ENCODE assay signal across 14 cellular contexts in the genomic region with DNA sequence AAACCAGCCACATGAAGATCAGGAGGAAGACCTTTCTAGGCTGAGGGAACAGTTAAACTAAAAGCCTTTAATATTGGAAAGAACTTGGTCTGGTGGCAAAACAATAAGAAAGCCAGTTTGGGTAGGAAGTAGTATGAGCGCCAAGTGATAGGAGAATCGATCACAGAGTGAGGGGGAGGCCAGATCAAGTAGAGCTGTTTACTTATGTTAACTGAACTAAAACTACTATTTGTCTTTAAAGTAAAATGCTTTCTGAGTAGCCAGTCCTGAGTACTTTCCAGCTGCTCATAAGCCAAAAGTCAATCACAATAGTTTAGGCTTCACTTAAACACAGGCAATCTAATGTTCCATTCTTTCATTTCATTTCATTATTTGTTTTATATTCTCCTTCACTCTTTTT.
DNase-seq lines count a peak whose midpoint lies in the region; ATAC-seq, FAIRE-seq and TF ChIP-seq lines count a peak whose summit lies in the region.
"Had no signal": no experiment of that assay in that cellular context is flagged by ENCODE, and none has a peak within 500 bp of the region (broad histone marks: within the 10 kb centered on the region; RNA-seq: fewer than 3 reads in every experiment).

No MANE protein-coding gene starts in this region.

- H3K79me2 ChIP-seq in HepG2 (ENCODE audit: insufficient read depth, low read length) (no peaks in the 10 kb centered on the region), astrocyte (ENCODE audit: insufficient read depth, low read length) (no peaks in the 10 kb centered on the region)

- in situ Hi-C loops in HepG2 (cut with HindIII; ENCODE audit: extremely low pct_ligation_motif_present, low pct_unique_long_range_greater_than_20kb) = no loop called here

- H3K9ac ChIP-seq in HepG2 (ENCODE audit: insufficient read depth, low read depth, low read length) = no peak overlapping the region
- H3K9ac ChIP-seq in astrocyte (ENCODE audit: low read length) = no peak overlapping the region

- BruUV-seq in HepG2 (replicated peaks; lab: Mats Ljungman, UMichigan) = no TSS peak

- TF ChIP-seq CTCF in right lobe of liver (IDR thresholded peaks at IDR 0.05) (no peak), HepG2 (CRISPR knock-in tag; IDR thresholded peaks at IDR 0.05) (no peak), astrocyte (IDR thresholded peaks at IDR 0.05; ENCODE audit: insufficient read depth, low read depth, low read length) (no peak), pancreas (IDR thresholded peaks at IDR 0.05) (no peak)
- TF ChIP-seq CTCF in activated CD8-positive, alpha-beta T cell treated with anti-CD3 and anti-CD28 coated beads for 36 hours (IDR thresholded peaks at IDR 0.05) = no peak

- H3K4me3 ChIP-seq in right lobe of liver = no peak overlapping the region
- no peak overlapping the region for H3K4me3 ChIP-seq in HepG2 (replicated peaks in 1 of 3; ENCODE audit: insufficient read depth in 1 of 3, low read depth in 2 of 3, low read length in 3 of 3)
- no peak overlapping the region for H3K4me3 ChIP-seq in astrocyte (ENCODE audit: insufficient read depth, low read depth, low read length)
- no peak overlapping the region for H3K4me3 ChIP-seq in pancreas

- TF ChIP-seq EP300 in HepG2 (IDR thresholded peaks at IDR 0.05; ENCODE audit: low read depth in 2 of 2, low read length in 2 of 2) = no peak
- TF ChIP-seq EP300 in HepG2 (CRISPR knock-in tag; IDR thresholded peaks at IDR 0.05; ENCODE audit: borderline replicate concordance) = no peak

- H3K36me3 Mint-ChIP-seq in astrocyte (ENCODE audit: low read depth, unreplicated experiment) = peaks cover 1% of the 10 kb centered on the region
- H3K36me3 Mint-ChIP-seq in activated CD8-positive, alpha-beta T cell treated with anti-CD3 and anti-CD28 coated beads for 36 hours (ENCODE audit: low read depth) = no peaks in the 10 kb centered on the region

- no peaks in the 10 kb centered on the region for H3K9me3 ChIP-seq in right lobe of liver
- H3K9me3 ChIP-seq in HepG2 (ENCODE audit: low read length) = no peaks in the 10 kb centered on the region
- H3K9me3 ChIP-seq in astrocyte (ENCODE audit: insufficient read depth, low read depth, low read length) = no peaks in the 10 kb centered on the region
- H3K9me3 ChIP-seq in pancreas = no peaks in the 10 kb centered on the region

- H3K36me3 ChIP-seq in right lobe of liver = no peaks in the 10 kb centered on the region
- H3K36me3 ChIP-seq in HepG2 (replicated peaks in 1 of 2; ENCODE audit: control insufficient read depth in 1 of 2, insufficient read depth in 2 of 2, low read length in 2 of 2) = no peaks in the 10 kb centered on the region
- H3K36me3 ChIP-seq in astrocyte (ENCODE audit: insufficient read depth, low read length) = no peaks in the 10 kb centered on the region
- H3K36me3 ChIP-seq in pancreas = no peaks in the 10 kb centered on the region

- ATAC-seq in right lobe of liver (peak; percentile 55 to 72 (median 63)), HepG2 (no peak), pancreas (peak in 3 of 4 donors; percentile 61 to 75 (median 68)), HG03139 (IDR thresholded peaks at IDR 0.05; ENCODE audit: unreplicated experiment) (no peak)
- no peak for ATAC-seq in activated CD8-positive, alpha-beta T cell treated with anti-CD3 and anti-CD28 coated beads for 36 hours

- no peaks in the 10 kb centered on the region for H3K27me3 ChIP-seq in right lobe of liver
- H3K27me3 ChIP-seq in HepG2 (ENCODE audit: control insufficient read depth in 1 of 2, insufficient read depth in 2 of 2, low read length in 2 of 2) = no peaks in the 10 kb centered on the region
- H3K27me3 ChIP-seq in astrocyte (ENCODE audit: insufficient read depth, low read length) = no peaks in the 10 kb centered on the region
- H3K27me3 ChIP-seq in pancreas = peaks cover 0 to 7% (median 0%) of the 10 kb centered on the region in 4 donors

- no peak overlapping the region for H3K4me2 ChIP-seq in HepG2 (ENCODE audit: low read depth, low read length)
- H3K4me2 ChIP-seq in astrocyte (ENCODE audit: low read length) = no peak overlapping the region

- no peak for FAIRE-seq in HepG2 (lab: Jason Lieb, UNC)
- FAIRE-seq in astrocyte (lab: Jason Lieb, UNC) = peak; percentile 87
- no peak for FAIRE-seq in pancreas (lab: Jason Lieb, UNC)
- FAIRE-seq: GM12892 had no signal

- no peak overlapping the region for H3K27ac Mint-ChIP-seq in astrocyte (ENCODE audit: unreplicated experiment)
- H3K27ac Mint-ChIP-seq in activated CD8-positive, alpha-beta T cell treated with anti-CD3 and anti-CD28 coated beads for 36 hours = no peak overlapping the region
- H3K27ac Mint-ChIP-seq: B cell; CD4-positive, alpha-beta T cell had no signal

- H3K9me3 Mint-ChIP-seq in astrocyte (ENCODE audit: unreplicated experiment) = no peaks in the 10 kb centered on the region
- no peaks in the 10 kb centered on the region for H3K9me3 Mint-ChIP-seq in activated CD8-positive, alpha-beta T cell treated with anti-CD3 and anti-CD28 coated beads for 36 hours
- H3K9me3 Mint-ChIP-seq: CD4-positive, alpha-beta T cell had no signal

- H2AFZ ChIP-seq in HepG2 (ENCODE audit: low read length) = no peak overlapping the region
- no peak overlapping the region for H2AFZ ChIP-seq in astrocyte (ENCODE audit: low read depth, low read length)

- no peak overlapping the region for H3K4me3 Mint-ChIP-seq in astrocyte (ENCODE audit: unreplicated experiment)
- H3K4me3 Mint-ChIP-seq in activated CD8-positive, alpha-beta T cell treated with anti-CD3 and anti-CD28 coated beads for 36 hours = no peak overlapping the region
- H3K4me3 Mint-ChIP-seq: B cell; CD4-positive, alpha-beta T cell had no signal

- H3K27ac ChIP-seq in right lobe of liver (no peak overlapping the region), HepG2 (ENCODE audit: extremely low read length, insufficient read depth, low read length) (no peak overlapping the region), astrocyte (ENCODE audit: low read depth, low read length) (no peak overlapping the region), pancreas (no peak overlapping the region)
- H3K27ac ChIP-seq: HL-60 had no signal

- DNase-seq in right lobe of liver (no peak), HepG2 (ENCODE audit: low spot score) (no peak), astrocyte (ENCODE audit: low read depth) (no peak), pancreas (peak in 1 of 6 donors; percentile 12), GM19238 (ENCODE audit: insufficient read length, low spot score) (no peak)
- DNase-seq in activated CD8-positive, alpha-beta T cell treated with anti-CD3 and anti-CD28 coated beads for 36 hours = no peak
- DNase-seq: C1 segment of cervical spinal cord; CD4-positive, alpha-beta T cell; DMS79; HCEC 1CT had no signal

- WGBS in right lobe of liver (ENCODE audit: insufficient coverage, low coverage, low lambda C conversion rate, missing lambda C conversion rate) = 41% methylated on average over 2 of the region's 2 CpGs
- WGBS in HepG2 (ENCODE audit: low lambda C conversion rate) = 79% methylated on average over 2 of the region's 2 CpGs
- 10 to 11% methylated on average over 2 of the region's 2 CpGs for WGBS in pancreas, 2 donors

- no peaks in the 10 kb centered on the region for H3K4me1 Mint-ChIP-seq in astrocyte (ENCODE audit: low read depth, unreplicated experiment)
- H3K4me1 Mint-ChIP-seq in activated CD8-positive, alpha-beta T cell treated with anti-CD3 and anti-CD28 coated beads for 36 hours (ENCODE audit: low read depth) = no peaks in the 10 kb centered on the region
- H3K4me1 Mint-ChIP-seq: B cell had no signal

- peaks cover 0 to 7% (median 0%) of the 10 kb centered on the region in 4 donors for H3K4me1 ChIP-seq in right lobe of liver
- H3K4me1 ChIP-seq in HepG2 (ENCODE audit: insufficient read depth, low read length) = peaks cover 6% of the 10 kb centered on the region; the same call in 1 of the 2 replicates
- no peaks in the 10 kb centered on the region for H3K4me1 ChIP-seq in astrocyte (ENCODE audit: insufficient read depth, low read length)
- no peaks in the 10 kb centered on the region for H3K4me1 ChIP-seq in pancreas

- H3K27me3 Mint-ChIP-seq in astrocyte (ENCODE audit: low read depth, unreplicated experiment) = no peaks in the 10 kb centered on the region
- no peaks in the 10 kb centered on the region for H3K27me3 Mint-ChIP-seq in activated CD8-positive, alpha-beta T cell treated with anti-CD3 and anti-CD28 coated beads for 36 hours
- H3K27me3 Mint-ChIP-seq: B cell; CD4-positive, alpha-beta T cell had no signal

- H4K20me1 ChIP-seq in HepG2 (ENCODE audit: insufficient read depth, low read length) (no peaks in the 10 kb centered on the region), astrocyte (ENCODE audit: insufficient read depth, low read length) (no peaks in the 10 kb centered on the region)

- POLR2A ChIA-PET in HepG2 (lab: Yijun Ruan, JAX) = no interaction called here
- POLR2A ChIA-PET in activated CD8-positive, alpha-beta T cell treated with anti-CD3 and anti-CD28 coated beads for 36 hours (lab: Charles Lee) = no interaction called here

- CTCF ChIA-PET in HepG2 (lab: Yijun Ruan, JAX; ENCODE audit: low intra/inter-chr PET ratio, low total read pairs) = no interaction called here
- CTCF ChIA-PET in activated CD8-positive, alpha-beta T cell treated with anti-CD3 and anti-CD28 coated beads for 36 hours (lab: Charles Lee) = no interaction called here

- no peak for TF ChIP-seq POLR2A in right lobe of liver (IDR thresholded peaks at IDR 0.05)
- no peak for TF ChIP-seq POLR2A in HepG2 (IDR thresholded peaks at IDR 0.05; ENCODE audit: insufficient read depth in 1 of 2, low read depth in 2 of 2, low read length in 2 of 2)

- intact Hi-C loops in right lobe of liver (cut with DNase I) (no loop called here), HepG2 (cut with micrococcal nuclease; ENCODE audit: unreplicated experiment) (no loop called here), pancreas (cut with DNase I) (no loop called here)
- intact Hi-C loops in activated CD8-positive, alpha-beta T cell treated with anti-CD3 and anti-CD28 coated beads for 36 hours (cut with micrococcal nuclease) = no loop called here

- no peak for TF ChIP-seq RAD21 in HepG2 (CRISPR knock-in tag; IDR thresholded peaks at IDR 0.05)

TF ChIP-seq in HepG2, 621 proteins besides CTCF, POLR2A, EP300 and RAD21 (continues in another document):
- TF ChIP-seq BCL3 (CRISPR knock-in tag; IDR thresholded peaks at IDR 0.05) = no peak
- TF ChIP-seq ZFP90 (CRISPR knock-in tag; IDR thresholded peaks at IDR 0.05; ENCODE audit: borderline replicate concordance) = no peak
- TF ChIP-seq MIER3 (CRISPR knock-in tag; IDR thresholded peaks at IDR 0.05; ENCODE audit: borderline replicate concordance) = no peak
- no peak for TF ChIP-seq FOXO1 (CRISPR knock-in tag; IDR thresholded peaks at IDR 0.05)
- TF ChIP-seq SIX4 (CRISPR knock-in tag; IDR thresholded peaks at IDR 0.05) = no peak
- no peak for TF ChIP-seq ZNF263 (CRISPR knock-in tag; IDR thresholded peaks at IDR 0.05)

Comparison
In these comparisons a context has a peak if more than half of its experiments do, and no peak if none do; other contexts are left out.
1. ATAC-seq: peak in right lobe of liver (4 of 4) and pancreas (3 of 4); none in HepG2 (single experiment), HG03139 (single experiment) and activated CD8-positive, alpha-beta T cell treated with anti-CD3 and anti-CD28 coated beads for 36 hours (single experiment).